In the genomic region with DNA sequence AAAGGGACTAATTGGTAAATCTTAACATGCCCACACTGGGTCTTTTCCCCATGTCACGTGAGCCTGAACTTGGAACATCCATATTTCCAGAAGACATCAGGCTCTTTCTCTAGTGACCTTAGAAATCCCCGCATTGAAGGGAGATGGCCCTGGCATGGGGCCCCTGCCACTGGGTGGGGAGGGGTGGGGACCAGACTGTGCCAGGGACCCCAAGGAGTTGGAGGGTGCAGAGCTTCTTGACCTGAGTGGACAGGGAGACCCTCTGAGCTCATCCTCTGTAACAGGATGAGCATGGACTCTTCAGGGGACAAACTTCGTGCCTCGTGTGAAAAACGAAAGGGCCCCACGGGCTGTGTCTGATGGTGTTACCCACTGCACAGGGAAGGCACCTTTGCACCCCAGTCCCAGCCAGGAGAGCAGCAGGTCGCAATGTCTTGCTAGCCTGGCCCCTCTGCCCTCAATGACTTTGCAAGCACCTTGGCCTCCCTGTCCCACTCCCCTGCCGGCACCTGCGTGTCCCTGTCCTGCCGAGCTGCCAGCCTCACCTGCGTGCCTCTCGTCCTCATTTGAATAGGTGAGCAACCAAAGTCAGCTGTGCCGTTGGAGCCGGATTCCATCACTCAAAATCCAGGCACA, we compare ENCODE assay signal across 24 cellular contexts.
"Had no signal": no experiment of that assay in that cellular context is flagged by ENCODE, and none has a peak within 500 bp of the region (broad histone marks: within the 10 kb centered on the region; RNA-seq: fewer than 3 reads in every experiment).

No MANE protein-coding gene starts in this region.

- H3K27ac Mint-ChIP-seq: activated naive CD8-positive, alpha-beta T cell treated with anti-CD3 and anti-CD28 coated beads for 36 hours; activated T-cell treated with anti-CD3 and anti-CD28 coated beads, Interleukin-2, amount 50 U/mL, for 72 hours; effector memory CD8-positive, alpha-beta T cell; nephron had no signal

- H3K36me3 ChIP-seq: adrenal gland, right atrium auricular region, suprapubic skin, tibial artery, upper lobe of right lung had no signal

- H3K27ac ChIP-seq: adrenal gland, body of pancreas, dorsolateral prefrontal cortex, heart left ventricle, parathyroid adenoma, right atrium auricular region, suprapubic skin, tibial artery, upper lobe of right lung had no signal

- H3K4me1 Mint-ChIP-seq: activated naive CD8-positive, alpha-beta T cell treated with anti-CD3 and anti-CD28 coated beads for 36 hours; nephron had no signal

- H3K27me3 ChIP-seq: adrenal gland, body of pancreas, dorsolateral prefrontal cortex, heart left ventricle, right atrium auricular region, suprapubic skin, tibial artery, upper lobe of right lung had no signal

- H3K27me3 Mint-ChIP-seq: activated naive CD8-positive, alpha-beta T cell treated with anti-CD3 and anti-CD28 coated beads for 36 hours; effector memory CD8-positive, alpha-beta T cell had no signal

- H3K4me1 ChIP-seq: adrenal gland, body of pancreas, heart left ventricle, parathyroid adenoma, right atrium auricular region, suprapubic skin, tibial artery, upper lobe of right lung had no signal

- H3K9ac ChIP-seq: parathyroid adenoma had no signal

- H2AFZ ChIP-seq: parathyroid adenoma had no signal

- H3K79me2 ChIP-seq: parathyroid adenoma had no signal

- ATAC-seq: activated T-cell treated with anti-CD3 and anti-CD28 coated beads, Interleukin-2, amount 50 U/mL, for 72 hours; body of pancreas; effector memory CD8-positive, alpha-beta T cell; heart left ventricle; left ventricle myocardium superior; upper lobe of right lung had no signal

- DNase-seq: activated CD4-positive, alpha-beta T cell treated with anti-CD3 and anti-CD28 coated beads for 1 hour; activated naive CD4-positive, alpha-beta T cell treated with Interleukin-2 at 50 U/mL for 16 hours; activated naive CD8-positive, alpha-beta T cell treated with anti-CD3 and anti-CD28 coated beads for 36 hours; activated T-cell treated with anti-CD3 and anti-CD28 coated beads for 4 hours; activated T-cell treated with anti-CD3 and anti-CD28 coated beads, Interleukin-2, amount 50 U/mL, for 72 hours; aorta; body of pancreas; dorsolateral prefrontal cortex; effector memory CD8-positive, alpha-beta T cell; foreskin fibroblast; left ventricle myocardium superior; stimulated activated CD4-positive, alpha-beta T cell treated with anti-CD3 and anti-CD28 coated beads, Interleukin-15, amount 100 ng/mL, for 24 hours; stimulated activated CD4-positive, alpha-beta T cell treated with anti-CD3 and anti-CD28 coated beads, Interleukin-2, amount 100 ng/mL, for 24 hours; stimulated activated naive CD4-positive, alpha-beta T cell; T-helper 2 cell; upper lobe of right lung had no signal

- H3K4me3 Mint-ChIP-seq: activated naive CD8-positive, alpha-beta T cell treated with anti-CD3 and anti-CD28 coated beads for 36 hours; activated T-cell treated with anti-CD3 and anti-CD28 coated beads, Interleukin-2, amount 50 U/mL, for 72 hours; effector memory CD8-positive, alpha-beta T cell; nephron had no signal

- H3K4me2 ChIP-seq: smooth muscle cell had no signal

- H3K9me3 ChIP-seq: adrenal gland, body of pancreas, suprapubic skin, upper lobe of right lung had no signal

- H3K4me3 ChIP-seq: adrenal gland, body of pancreas, dorsolateral prefrontal cortex, heart left ventricle, right atrium auricular region, smooth muscle cell, suprapubic skin, tibial artery, upper lobe of right lung had no signal
